1 cellular context compared by ENCODE assay signal in genomic region chr5:179700401-179700918, GRCh38.
TF ChIP-seq lines count a peak whose summit lies in the region.

No MANE protein-coding gene starts in this region.

TF ChIP-seq in K562, 482 proteins besides CTCF, POLR2A, EP300 and RAD21 (continued from another document and continues in another):
- TF ChIP-seq GTF2B (IDR thresholded peaks at IDR 0.05; ENCODE audit: extremely low read depth, insufficient read length) (no peak), MAZ (CRISPR knock-in tag; conservative IDR thresholded peaks at IDR 0.05 in 1 of 2, IDR thresholded peaks at IDR 0.05 in 1 of 2) (no peak), KDM4B (IDR thresholded peaks at IDR 0.05; ENCODE audit: borderline replicate concordance in 2 of 2, low read depth in 1 of 2) (no peak), ZNF263 (CRISPR knock-in tag; IDR thresholded peaks at IDR 0.05; ENCODE audit: borderline replicate concordance) (no peak), BACH1 (tag; IDR thresholded peaks at IDR 0.05) (no peak), C11orf30 (IDR thresholded peaks at IDR 0.05; ENCODE audit: low read depth) (no peak), KHSRP (IDR thresholded peaks at IDR 0.05) (peak; percentile 42; the same call in 1 of the 2 replicates), MYBL2 (IDR thresholded peaks at IDR 0.05; ENCODE audit: low read depth) (no peak), MYBL2 (CRISPR knock-in tag; IDR thresholded peaks at IDR 0.05; ENCODE audit: borderline replicate concordance) (no peak), CEBPG (CRISPR knock-in tag; IDR thresholded peaks at IDR 0.05) (peak; percentile 95), CEBPG (tag; conservative IDR thresholded peaks at IDR 0.05 in 1 of 2, IDR thresholded peaks at IDR 0.05 in 1 of 2) (peak; percentile 75 to 83), SMAD1 (IDR thresholded peaks at IDR 0.05; ENCODE audit: low read depth, low read length, partially characterized antibody) (no peak), HDAC3 (IDR thresholded peaks at IDR 0.05; ENCODE audit: borderline replicate concordance, partially characterized antibody) (peak; percentile 75), ATF7 (IDR thresholded peaks at IDR 0.05) (peak; percentile 46; the same call in 1 of the 2 replicates), SIN3A (IDR thresholded peaks at IDR 0.05; ENCODE audit: borderline replicate concordance in 2 of 2, control insufficient read depth in 1 of 2, low read depth in 2 of 2, low read length in 2 of 2) (peak in 1 of 2 experiments; percentile 53; a peak in 1 of 4 replicates), PKNOX1 (IDR thresholded peaks at IDR 0.05) (peak; percentile 92), SRSF3 (IDR thresholded peaks at IDR 0.05; ENCODE audit: insufficient read depth, low read length) (no peak), CREM (IDR thresholded peaks at IDR 0.05; ENCODE audit: low read depth) (peak; percentile 51), ZNF695 (CRISPR knock-in tag; IDR thresholded peaks at IDR 0.05) (no peak), KLF13 (tag; IDR thresholded peaks at IDR 0.05; ENCODE audit: borderline replicate concordance, low read depth) (no peak), E2F1 (CRISPR knock-in tag; IDR thresholded peaks at IDR 0.05) (no peak), ZBED1 (IDR thresholded peaks at IDR 0.05) (no peak), PCBP1 (IDR thresholded peaks at IDR 0.05; ENCODE audit: low read depth, low read length, poor library complexity, severe bottlenecking) (no peak), ZNF217 (CRISPR knock-in tag; IDR thresholded peaks at IDR 0.05) (no peak), MCM5 (IDR thresholded peaks at IDR 0.05; ENCODE audit: low read depth) (no peak), ZEB2 (IDR thresholded peaks at IDR 0.05) (peak; percentile 81; the same call in 1 of the 2 replicates), VEZF1 (CRISPR knock-in tag; IDR thresholded peaks at IDR 0.05) (no peak), ZNF133 (CRISPR knock-in tag; IDR thresholded peaks at IDR 0.05) (no peak), TAF1 (IDR thresholded peaks at IDR 0.05; ENCODE audit: control insufficient read depth, extremely low read depth, insufficient read depth, low read length, severe bottlenecking) (peak; percentile 53), ZNF224 (CRISPR knock-in tag; IDR thresholded peaks at IDR 0.05) (no peak), ZNF764 (CRISPR knock-in tag; IDR thresholded peaks at IDR 0.05; ENCODE audit: low read depth) (no peak), ZNF24 (IDR thresholded peaks at IDR 0.05) (0 out of 2 replicates have a peak, but pooled peaks have one; percentile 29), RBM25 (IDR thresholded peaks at IDR 0.05; ENCODE audit: low read depth, low read length, severe bottlenecking) (no peak), TFAM (CRISPR knock-in tag; conservative IDR thresholded peaks at IDR 0.05) (no peak), ZNF232 (CRISPR knock-in tag; IDR thresholded peaks at IDR 0.05) (no peak), RCOR1 (IDR thresholded peaks at IDR 0.05; ENCODE audit: borderline replicate concordance in 1 of 2, low read depth in 2 of 2, low read length in 2 of 2) (peak in 1 of 2 experiments; percentile 78; a peak in 2 of 4 replicates), CAMTA2 (CRISPR knock-in tag; conservative IDR thresholded peaks at IDR 0.05) (no peak), ZNF780A (CRISPR knock-in tag; IDR thresholded peaks at IDR 0.05) (no peak), LCOR (CRISPR knock-in tag; IDR thresholded peaks at IDR 0.05) (peak; percentile 26; the same call in 1 of the 2 replicates), KDM2B (CRISPR knock-in tag; IDR thresholded peaks at IDR 0.05) (no peak), GABPB1 (CRISPR knock-in tag; IDR thresholded peaks at IDR 0.05) (no peak), ZNF140 (CRISPR knock-in tag; IDR thresholded peaks at IDR 0.05) (no peak), RAD51 (IDR thresholded peaks at IDR 0.05; ENCODE audit: borderline replicate concordance, low read depth) (peak; percentile 13; the same call in 1 of the 2 replicates), TCFL5 (CRISPR knock-in tag; conservative IDR thresholded peaks at IDR 0.05) (no peak), ID3 (CRISPR knock-in tag; IDR thresholded peaks at IDR 0.05) (no peak), ID3 (tag; IDR thresholded peaks at IDR 0.05) (0 out of 2 replicates have a peak, but pooled peaks have one; percentile 25), ZBTB43 (CRISPR knock-in tag; IDR thresholded peaks at IDR 0.05) (no peak), HSF4 (CRISPR knock-in tag; IDR thresholded peaks at IDR 0.05; ENCODE audit: borderline replicate concordance) (no peak), ELK1 (CRISPR knock-in tag; IDR thresholded peaks at IDR 0.05) (no peak), GTF2E2 (tag; IDR thresholded peaks at IDR 0.05) (no peak), CGGBP1 (CRISPR knock-in tag; IDR thresholded peaks at IDR 0.05) (peak; percentile 11; the same call in 1 of the 2 replicates), CTBP1 (IDR thresholded peaks at IDR 0.05; ENCODE audit: borderline replicate concordance) (peak; percentile 27), DNMT1 (IDR thresholded peaks at IDR 0.05) (no peak), POLR3A (IDR thresholded peaks at IDR 0.05; ENCODE audit: borderline replicate concordance, extremely low read depth, insufficient read depth, insufficient read length) (no peak), EP400 (IDR thresholded peaks at IDR 0.05) (peak; percentile 51; the same call in 1 of the 2 replicates), ADNP (tag; IDR thresholded peaks at IDR 0.05) (no peak), HDAC6 (IDR thresholded peaks at IDR 0.05; ENCODE audit: low read depth, low read length) (no peak), ARID1B (IDR thresholded peaks at IDR 0.05) (peak; percentile 93), WHSC1 (IDR thresholded peaks at IDR 0.05; ENCODE audit: low read length) (no peak), NR1H2 (CRISPR knock-in tag; IDR thresholded peaks at IDR 0.05) (no peak), ZNF551 (CRISPR knock-in tag; IDR thresholded peaks at IDR 0.05) (no peak), RB1 (IDR thresholded peaks at IDR 0.05; ENCODE audit: low read depth) (no peak), FOXP1 (CRISPR knock-in tag; IDR thresholded peaks at IDR 0.05) (no peak), E2F8 (IDR thresholded peaks at IDR 0.05; ENCODE audit: low read depth, partially characterized antibody) (no peak), NRF1 (conservative IDR thresholded peaks at IDR 0.05 in 1 of 2, IDR thresholded peaks at IDR 0.05 in 1 of 2) (no peak), ZNF282 (CRISPR knock-in tag; IDR thresholded peaks at IDR 0.05) (no peak), ZNF121 (CRISPR knock-in tag; conservative IDR thresholded peaks at IDR 0.05) (no peak), SMC3 (conservative IDR thresholded peaks at IDR 0.05; ENCODE audit: insufficient read depth, low read depth, low read length) (no peak), CBFB (CRISPR knock-in tag; IDR thresholded peaks at IDR 0.05) (no peak), ZNF511 (CRISPR knock-in tag; IDR thresholded peaks at IDR 0.05) (no peak), ASH1L (IDR thresholded peaks at IDR 0.05; ENCODE audit: borderline replicate concordance, low read depth, partially characterized antibody) (no peak), SNRNP70 (optimal IDR thresholded peaks at IDR 0.05; ENCODE audit: low read depth, low read length) (no peak), HMG20B (CRISPR knock-in tag; IDR thresholded peaks at IDR 0.05) (no peak), ZKSCAN8 (CRISPR knock-in tag; IDR thresholded peaks at IDR 0.05) (no peak), POLR2AphosphoS2 (IDR thresholded peaks at IDR 0.05; ENCODE audit: low read length) (0 out of 2 replicates have a peak, but pooled peaks have one; percentile 53)
